ENCODE assay signal across 26 cellular contexts in genomic region chr12:132061197-132061596, GRCh38.
DNase-seq lines count a peak whose midpoint lies in the region; ATAC-seq and TF ChIP-seq lines count a peak whose summit lies in the region.
"Had no signal": no experiment of that assay in that cellular context is flagged by ENCODE, and none has a peak within 500 bp of the region (broad histone marks: within the 10 kb centered on the region; RNA-seq: fewer than 3 reads in every experiment).

No MANE protein-coding gene starts in this region.

- peaks cover 9% of the 10 kb centered on the region for H3K36me3 ChIP-seq in mesendoderm (ENCODE audit: control insufficient read depth, insufficient read depth, low read length)

- no peak overlapping the region for H3K23ac ChIP-seq in mesendoderm (ENCODE audit: low read length)

- no peak overlapping the region for H3K9ac ChIP-seq in mesendoderm (ENCODE audit: low read length)

- H2AK5ac ChIP-seq in mesendoderm (ENCODE audit: low read length): no peak overlapping the region

- H3K9me3 Mint-ChIP-seq in brain (no peaks in the 10 kb centered on the region), nephron progenitor cell (no peaks in the 10 kb centered on the region)
- H3K9me3 Mint-ChIP-seq: IgD-negative memory B cell had no signal

- H3K4me3 ChIP-seq in mesendoderm (ENCODE audit: low read length): no peak overlapping the region
- H3K4me3 ChIP-seq: HAP-1, lung, tibial artery had no signal

- H3K79me1 ChIP-seq in mesendoderm (ENCODE audit: low read length): no peaks in the 10 kb centered on the region

- H3K27me3 ChIP-seq in mesendoderm (ENCODE audit: insufficient read depth, low read length, poor library complexity): no peaks in the 10 kb centered on the region
- H3K27me3 ChIP-seq: tibial artery had no signal

- no peak overlapping the region for H2BK5ac ChIP-seq in mesendoderm (ENCODE audit: low read length)

- no peak overlapping the region for H2BK120ac ChIP-seq in mesendoderm (ENCODE audit: low read depth, low read length)

- H3K4me1 Mint-ChIP-seq in brain (no peaks in the 10 kb centered on the region), nephron progenitor cell (peaks cover 43% of the 10 kb centered on the region)

- H4K8ac ChIP-seq in mesendoderm (ENCODE audit: low read depth, low read length): no peak overlapping the region

- H3K27ac Mint-ChIP-seq in brain (peak overlapping the region in 3 of 5 experiments; percentile 17 to 25 (median 21)), nephron progenitor cell (peak overlapping the region; percentile 66)
- H3K27ac Mint-ChIP-seq: activated CD8-positive, alpha-beta memory T cell treated with anti-CD3 and anti-CD28 coated beads, Interleukin-2, amount 10 ng/mL, durations not matched to agents 7 days and 5 days had no signal

- no peak for TF ChIP-seq CTCF in brain (conservative IDR thresholded peaks at IDR 0.05)
- no peak for TF ChIP-seq CTCF in nephron progenitor cell (IDR thresholded peaks at IDR 0.05)

- peak; percentile 22 for ATAC-seq in Right ventricle myocardium superior (ENCODE audit: poor library complexity)
- ATAC-seq in Right ventricle myocardium inferior: no peak
- ATAC-seq: activated CD8-positive, alpha-beta memory T cell treated with anti-CD3 and anti-CD28 coated beads, Interleukin-2, amount 10 ng/mL, durations not matched to agents 7 days and 5 days; stimulated activated naive CD8-positive, alpha-beta T cell treated with anti-CD3 and anti-CD28 coated beads, Interleukin-15, Interleukin-2, amounts not matched to agents 100 U/mL and 50 U/mL, for 24 hours had no signal

- no peak overlapping the region for H3K4me2 ChIP-seq in mesendoderm (ENCODE audit: low read length)

- no CpG with 5 or more reads among the region's 7 CpGs for WGBS in mesendoderm (ENCODE audit: extremely low coverage, insufficient coverage, low lambda C conversion rate)

- H4K5ac ChIP-seq in mesendoderm (ENCODE audit: low read length): no peak overlapping the region

- no peak overlapping the region for H3K4ac ChIP-seq in mesendoderm (ENCODE audit: low read depth, low read length)

- DNase-seq in Right ventricle myocardium superior (no peak), Right ventricle myocardium inferior (ENCODE audit: missing footprints) (no peak), nephron progenitor cell (no peak), amniotic stem cell (lab: John Stamatoyannopoulos, UW) (no peak), mesendoderm (no peak), substantia nigra (lab: John Stamatoyannopoulos, UW) (no peak), hippocampal formation (lab: John Stamatoyannopoulos, UW) (no peak)
- DNase-seq: activated CD8-positive, alpha-beta memory T cell treated with anti-CD3 and anti-CD28 coated beads, Interleukin-2, amount 10 ng/mL, durations not matched to agents 7 days and 5 days; activated naive CD4-positive, alpha-beta T cell treated with anti-CD3 and anti-CD28 coated beads, Interleukin-2, amount 50 U/mL, for 16 hours; COR-L47; dermis blood vessel endothelial cell; DMS79; GF-D8; kidney glomerular epithelial cell; NCI-H1048; NCI-H1694 treated with DMSO at 0.1 percent for 48 hours; NCI-H2171; NCI-H510A; stimulated activated CD4-positive, alpha-beta T cell treated with anti-CD3 and anti-CD28 coated beads, Interleukin-15, amount 100 ng/mL, for 24 hours; stimulated activated naive CD8-positive, alpha-beta T cell treated with anti-CD3 and anti-CD28 coated beads, Interleukin-15, Interleukin-2, amounts not matched to agents 100 U/mL and 50 U/mL, for 24 hours; T-helper 9 cell; tibial artery had no signal

- H3K27me3 Mint-ChIP-seq in brain: no peaks in the 10 kb centered on the region
- H3K27me3 Mint-ChIP-seq in nephron progenitor cell (ENCODE audit: low read depth, poor library complexity): no peaks in the 10 kb centered on the region
- H3K27me3 Mint-ChIP-seq: activated CD8-positive, alpha-beta memory T cell treated with anti-CD3 and anti-CD28 coated beads, Interleukin-2, amount 10 ng/mL, durations not matched to agents 7 days and 5 days; IgD-negative memory B cell had no signal

- H3K4me1 ChIP-seq in mesendoderm (ENCODE audit: control insufficient read depth, low read depth, low read length): no peaks in the 10 kb centered on the region
- H3K4me1 ChIP-seq: HAP-1, tibial artery had no signal

- no peak overlapping the region for H3K56ac ChIP-seq in mesendoderm (ENCODE audit: low read length)

- H3K36me3 Mint-ChIP-seq in brain: peaks cover 65% of the 10 kb centered on the region
- H3K36me3 Mint-ChIP-seq in nephron progenitor cell (ENCODE audit: low read depth): peaks cover 59% of the 10 kb centered on the region

- no peak overlapping the region for H2BK15ac ChIP-seq in mesendoderm (replicated peaks; ENCODE audit: low read depth)

- intact Hi-C loops in Right ventricle myocardium superior (cut with DNase I): no loop called here
- intact Hi-C loops in Right ventricle myocardium inferior (cut with DNase I): no loop called here

- H3K4me3 Mint-ChIP-seq in brain (no peak overlapping the region), nephron progenitor cell (peak overlapping the region; percentile 44)
- H3K4me3 Mint-ChIP-seq: activated CD8-positive, alpha-beta memory T cell treated with anti-CD3 and anti-CD28 coated beads, Interleukin-2, amount 10 ng/mL, durations not matched to agents 7 days and 5 days; IgD-negative memory B cell had no signal

- H3K79me2 ChIP-seq in mesendoderm (ENCODE audit: control insufficient read depth, insufficient read depth, low read length): no peaks in the 10 kb centered on the region

- no peak overlapping the region for H3K18ac ChIP-seq in mesendoderm (ENCODE audit: low read length)

- H3K27ac ChIP-seq in mesendoderm (ENCODE audit: low read depth, low read length) (no peak overlapping the region), substantia nigra (ENCODE audit: low read depth, low read length, poor library complexity, severe bottlenecking) (no peak overlapping the region)
- H3K27ac ChIP-seq: tibial artery had no signal
